1 cellular context compared by ENCODE assay signal in genomic region chr19:56120371-56121179, GRCh38.
A peak's percentile ranks its signal among the peaks of the same experiment; 100 is the strongest.
TF ChIP-seq lines count a peak whose summit lies in the region.

No MANE protein-coding gene starts in this region.

TF ChIP-seq in K562, 482 proteins besides CTCF, POLR2A, EP300 and RAD21 (continued from another document and continues in another):
- no peak for TF ChIP-seq AFF1 (IDR thresholded peaks at IDR 0.05; ENCODE audit: low read depth in 1 of 2, partially characterized antibody in 2 of 2)
- TF ChIP-seq PYGO2 (tag; IDR thresholded peaks at IDR 0.05) = no peak
- TF ChIP-seq SRSF7 (optimal IDR thresholded peaks at IDR 0.05; ENCODE audit: low read depth, low read length) = no peak
- no peak for TF ChIP-seq ZNF75A (CRISPR knock-in tag; IDR thresholded peaks at IDR 0.05)
- no peak for TF ChIP-seq ILK (tag; IDR thresholded peaks at IDR 0.05; ENCODE audit: borderline replicate concordance, low read depth)
- TF ChIP-seq C11orf30 (IDR thresholded peaks at IDR 0.05; ENCODE audit: low read depth) = no peak
- no peak for TF ChIP-seq HDAC3 (IDR thresholded peaks at IDR 0.05; ENCODE audit: borderline replicate concordance, partially characterized antibody)
- TF ChIP-seq U2AF1 (optimal IDR thresholded peaks at IDR 0.05; ENCODE audit: low read depth, low read length) = peak; percentile 16
- TF ChIP-seq ZNF644 (tag; IDR thresholded peaks at IDR 0.05; ENCODE audit: low read depth) = peak; percentile 61; the same call in 1 of the 2 replicates
- TF ChIP-seq CXXC5 (CRISPR knock-in tag; IDR thresholded peaks at IDR 0.05) = peak; percentile 60
- TF ChIP-seq RBM14 (IDR thresholded peaks at IDR 0.05; ENCODE audit: borderline replicate concordance, insufficient read depth, low read depth, low read length) = no peak
- no peak for TF ChIP-seq TCF3 (CRISPR knock-in tag; IDR thresholded peaks at IDR 0.05)
- TF ChIP-seq, protein P1, sequence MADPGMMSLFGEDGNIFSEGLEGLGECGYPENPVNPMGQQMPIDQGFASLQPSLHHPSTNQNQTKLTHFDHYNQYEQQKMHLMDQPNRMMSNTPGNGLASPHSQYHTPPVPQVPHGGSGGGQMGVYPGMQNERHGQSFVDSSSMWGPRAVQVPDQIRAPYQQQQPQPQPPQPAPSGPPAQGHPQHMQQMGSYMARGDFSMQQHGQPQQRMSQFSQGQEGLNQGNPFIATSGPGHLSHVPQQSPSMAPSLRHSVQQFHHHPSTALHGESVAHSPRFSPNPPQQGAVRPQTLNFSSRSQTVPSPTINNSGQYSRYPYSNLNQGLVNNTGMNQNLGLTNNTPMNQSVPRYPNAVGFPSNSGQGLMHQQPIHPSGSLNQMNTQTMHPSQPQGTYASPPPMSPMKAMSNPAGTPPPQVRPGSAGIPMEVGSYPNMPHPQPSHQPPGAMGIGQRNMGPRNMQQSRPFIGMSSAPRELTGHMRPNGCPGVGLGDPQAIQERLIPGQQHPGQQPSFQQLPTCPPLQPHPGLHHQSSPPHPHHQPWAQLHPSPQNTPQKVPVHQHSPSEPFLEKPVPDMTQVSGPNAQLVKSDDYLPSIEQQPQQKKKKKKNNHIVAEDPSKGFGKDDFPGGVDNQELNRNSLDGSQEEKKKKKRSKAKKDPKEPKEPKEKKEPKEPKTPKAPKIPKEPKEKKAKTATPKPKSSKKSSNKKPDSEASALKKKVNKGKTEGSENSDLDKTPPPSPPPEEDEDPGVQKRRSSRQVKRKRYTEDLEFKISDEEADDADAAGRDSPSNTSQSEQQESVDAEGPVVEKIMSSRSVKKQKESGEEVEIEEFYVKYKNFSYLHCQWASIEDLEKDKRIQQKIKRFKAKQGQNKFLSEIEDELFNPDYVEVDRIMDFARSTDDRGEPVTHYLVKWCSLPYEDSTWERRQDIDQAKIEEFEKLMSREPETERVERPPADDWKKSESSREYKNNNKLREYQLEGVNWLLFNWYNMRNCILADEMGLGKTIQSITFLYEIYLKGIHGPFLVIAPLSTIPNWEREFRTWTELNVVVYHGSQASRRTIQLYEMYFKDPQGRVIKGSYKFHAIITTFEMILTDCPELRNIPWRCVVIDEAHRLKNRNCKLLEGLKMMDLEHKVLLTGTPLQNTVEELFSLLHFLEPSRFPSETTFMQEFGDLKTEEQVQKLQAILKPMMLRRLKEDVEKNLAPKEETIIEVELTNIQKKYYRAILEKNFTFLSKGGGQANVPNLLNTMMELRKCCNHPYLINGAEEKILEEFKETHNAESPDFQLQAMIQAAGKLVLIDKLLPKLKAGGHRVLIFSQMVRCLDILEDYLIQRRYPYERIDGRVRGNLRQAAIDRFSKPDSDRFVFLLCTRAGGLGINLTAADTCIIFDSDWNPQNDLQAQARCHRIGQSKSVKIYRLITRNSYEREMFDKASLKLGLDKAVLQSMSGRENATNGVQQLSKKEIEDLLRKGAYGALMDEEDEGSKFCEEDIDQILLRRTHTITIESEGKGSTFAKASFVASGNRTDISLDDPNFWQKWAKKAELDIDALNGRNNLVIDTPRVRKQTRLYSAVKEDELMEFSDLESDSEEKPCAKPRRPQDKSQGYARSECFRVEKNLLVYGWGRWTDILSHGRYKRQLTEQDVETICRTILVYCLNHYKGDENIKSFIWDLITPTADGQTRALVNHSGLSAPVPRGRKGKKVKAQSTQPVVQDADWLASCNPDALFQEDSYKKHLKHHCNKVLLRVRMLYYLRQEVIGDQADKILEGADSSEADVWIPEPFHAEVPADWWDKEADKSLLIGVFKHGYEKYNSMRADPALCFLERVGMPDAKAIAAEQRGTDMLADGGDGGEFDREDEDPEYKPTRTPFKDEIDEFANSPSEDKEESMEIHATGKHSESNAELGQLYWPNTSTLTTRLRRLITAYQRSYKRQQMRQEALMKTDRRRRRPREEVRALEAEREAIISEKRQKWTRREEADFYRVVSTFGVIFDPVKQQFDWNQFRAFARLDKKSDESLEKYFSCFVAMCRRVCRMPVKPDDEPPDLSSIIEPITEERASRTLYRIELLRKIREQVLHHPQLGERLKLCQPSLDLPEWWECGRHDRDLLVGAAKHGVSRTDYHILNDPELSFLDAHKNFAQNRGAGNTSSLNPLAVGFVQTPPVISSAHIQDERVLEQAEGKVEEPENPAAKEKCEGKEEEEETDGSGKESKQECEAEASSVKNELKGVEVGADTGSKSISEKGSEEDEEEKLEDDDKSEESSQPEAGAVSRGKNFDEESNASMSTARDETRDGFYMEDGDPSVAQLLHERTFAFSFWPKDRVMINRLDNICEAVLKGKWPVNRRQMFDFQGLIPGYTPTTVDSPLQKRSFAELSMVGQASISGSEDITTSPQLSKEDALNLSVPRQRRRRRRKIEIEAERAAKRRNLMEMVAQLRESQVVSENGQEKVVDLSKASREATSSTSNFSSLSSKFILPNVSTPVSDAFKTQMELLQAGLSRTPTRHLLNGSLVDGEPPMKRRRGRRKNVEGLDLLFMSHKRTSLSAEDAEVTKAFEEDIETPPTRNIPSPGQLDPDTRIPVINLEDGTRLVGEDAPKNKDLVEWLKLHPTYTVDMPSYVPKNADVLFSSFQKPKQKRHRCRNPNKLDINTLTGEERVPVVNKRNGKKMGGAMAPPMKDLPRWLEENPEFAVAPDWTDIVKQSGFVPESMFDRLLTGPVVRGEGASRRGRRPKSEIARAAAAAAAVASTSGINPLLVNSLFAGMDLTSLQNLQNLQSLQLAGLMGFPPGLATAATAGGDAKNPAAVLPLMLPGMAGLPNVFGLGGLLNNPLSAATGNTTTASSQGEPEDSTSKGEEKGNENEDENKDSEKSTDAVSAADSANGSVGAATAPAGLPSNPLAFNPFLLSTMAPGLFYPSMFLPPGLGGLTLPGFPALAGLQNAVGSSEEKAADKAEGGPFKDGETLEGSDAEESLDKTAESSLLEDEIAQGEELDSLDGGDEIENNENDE (IDR thresholded peaks at IDR 0.05; ENCODE audit: low read depth, low read length) = peak; percentile 46
- TF ChIP-seq NFRKB (IDR thresholded peaks at IDR 0.05; ENCODE audit: low read depth) = peak; percentile 71; the same call in 1 of the 2 replicates
- no peak for TF ChIP-seq KLF10 (CRISPR knock-in tag; IDR thresholded peaks at IDR 0.05)
- peak; percentile 87; the same call in 1 of the 2 replicates for TF ChIP-seq HNRNPL (IDR thresholded peaks at IDR 0.05; ENCODE audit: low read depth, low read length)
- peak; percentile 61 for TF ChIP-seq CREM (IDR thresholded peaks at IDR 0.05; ENCODE audit: low read depth)
- TF ChIP-seq FOXK1 (CRISPR knock-in tag; IDR thresholded peaks at IDR 0.05; ENCODE audit: borderline replicate concordance) = no peak
- TF ChIP-seq RBM15 (IDR thresholded peaks at IDR 0.05; ENCODE audit: insufficient read depth, low read length) = no peak
- no peak for TF ChIP-seq ZNF143 (CRISPR knock-in tag; IDR thresholded peaks at IDR 0.05)
- TF ChIP-seq CEBPG (CRISPR knock-in tag; IDR thresholded peaks at IDR 0.05) = no peak
- no peak for TF ChIP-seq CEBPG (tag; conservative IDR thresholded peaks at IDR 0.05 in 1 of 2, IDR thresholded peaks at IDR 0.05 in 1 of 2)
- no peak for TF ChIP-seq ZNF318 (IDR thresholded peaks at IDR 0.05; ENCODE audit: borderline replicate concordance in 1 of 2, low read depth in 1 of 2)
- TF ChIP-seq, protein P2, sequence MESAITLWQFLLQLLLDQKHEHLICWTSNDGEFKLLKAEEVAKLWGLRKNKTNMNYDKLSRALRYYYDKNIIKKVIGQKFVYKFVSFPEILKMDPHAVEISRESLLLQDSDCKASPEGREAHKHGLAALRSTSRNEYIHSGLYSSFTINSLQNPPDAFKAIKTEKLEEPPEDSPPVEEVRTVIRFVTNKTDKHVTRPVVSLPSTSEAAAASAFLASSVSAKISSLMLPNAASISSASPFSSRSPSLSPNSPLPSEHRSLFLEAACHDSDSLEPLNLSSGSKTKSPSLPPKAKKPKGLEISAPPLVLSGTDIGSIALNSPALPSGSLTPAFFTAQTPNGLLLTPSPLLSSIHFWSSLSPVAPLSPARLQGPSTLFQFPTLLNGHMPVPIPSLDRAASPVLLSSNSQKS (CRISPR knock-in tag; IDR thresholded peaks at IDR 0.05) = no peak
- TF ChIP-seq ZKSCAN3 (CRISPR knock-in tag; IDR thresholded peaks at IDR 0.05) = no peak
- no peak for TF ChIP-seq ZNF586 (CRISPR knock-in tag; conservative IDR thresholded peaks at IDR 0.05)
- no peak for TF ChIP-seq OTX1 (CRISPR knock-in tag; IDR thresholded peaks at IDR 0.05)
- no peak for TF ChIP-seq ZEB2 (IDR thresholded peaks at IDR 0.05)
- TF ChIP-seq CSDE1 (IDR thresholded peaks at IDR 0.05) = no peak
- peak; percentile 55; the same call in 1 of the 2 replicates for TF ChIP-seq ZNF224 (CRISPR knock-in tag; IDR thresholded peaks at IDR 0.05)
- peak; percentile 48; the same call in 1 of the 2 replicates for TF ChIP-seq ERF (CRISPR knock-in tag; IDR thresholded peaks at IDR 0.05)
- TF ChIP-seq MCM5 (IDR thresholded peaks at IDR 0.05; ENCODE audit: low read depth) = no peak
- peak; percentile 36 for TF ChIP-seq HMGN3 (IDR thresholded peaks at IDR 0.05; ENCODE audit: borderline replicate concordance, extremely low read depth, insufficient read length, low read depth, low read length)
- TF ChIP-seq FOXM1 (IDR thresholded peaks at IDR 0.05; ENCODE audit: low read depth) = no peak
- peak; percentile 63; the same call in 1 of the 2 replicates for TF ChIP-seq FOXM1 (CRISPR knock-in tag; IDR thresholded peaks at IDR 0.05; ENCODE audit: low read depth)
- TF ChIP-seq ZNF316 (IDR thresholded peaks at IDR 0.05) = no peak
- no peak for TF ChIP-seq ZC3H11A (IDR thresholded peaks at IDR 0.05; ENCODE audit: low read depth, low read length)
- no peak for TF ChIP-seq STAT5B (CRISPR knock-in tag; IDR thresholded peaks at IDR 0.05)
- TF ChIP-seq ZNF717 (CRISPR knock-in tag; IDR thresholded peaks at IDR 0.05) = no peak
- peak; percentile 60 for TF ChIP-seq ZFX (CRISPR knock-in tag; IDR thresholded peaks at IDR 0.05)
- no peak for TF ChIP-seq TRIM28 (IDR thresholded peaks at IDR 0.05)
